Comparison of ENCODE assay signal across 8 cellular contexts in genomic region chr6:63571883-63572732, GRCh38. TPM values are rescaled to one million over a fixed set of nuclear protein-coding genes. Genes with fewer than 3 reads are reported as not detected.
A peak's percentile ranks its signal among the peaks of the same experiment; 100 is the strongest.
DNase-seq lines count a peak whose midpoint lies in the region; ATAC-seq and TF ChIP-seq lines count a peak whose summit lies in the region.

LOC128125822 (plus strand) TSS chr6:63572480.
PTP4A1 (plus strand) TSS chr6:63572480; CDS start chr6:63576881, 4,401 bp downstream.

- no peaks in the 10 kb centered on the region for H3K27me3 Mint-ChIP-seq in type B pancreatic cell

- peaks cover 6% of the 10 kb centered on the region for H3K9me3 Mint-ChIP-seq in type B pancreatic cell

- H3K36me3 Mint-ChIP-seq in type B pancreatic cell: peaks cover 21% of the 10 kb centered on the region

- WGBS in adipose tissue, 3 donors: 1% methylated on average over 61 to 77 of the region's 77 CpGs
- WGBS in heart left ventricle, 4 donors: 0 to 2% (median 1%) methylated on average over 26 to 77 of the region's 77 CpGs

- peaks cover 24% of the 10 kb centered on the region for H3K4me1 Mint-ChIP-seq in type B pancreatic cell (ENCODE audit: unreplicated experiment)

- ATAC-seq in HG02798 (IDR thresholded peaks at IDR 0.05; ENCODE audit: poor library complexity, unreplicated experiment) (peak; percentile 91), heart left ventricle (peak; percentile 96 to 98 (median 98))

- intact Hi-C loops in heart left ventricle (cut with DNase I): loop anchor here in 8 of 10 donors (1.0 to 10.0 kb wide), 8 partner anchors 63 to 220 kb away; partner anchors contain the start of gene PHF3 (in 8 of the 8)

- no peak for TF ChIP-seq CTCF in GM12875 (IDR thresholded peaks at IDR 0.05; ENCODE audit: borderline replicate concordance, insufficient read depth, low read depth, low read length)
- no peak for TF ChIP-seq CTCF in heart left ventricle (IDR thresholded peaks at IDR 0.05)
- TF ChIP-seq CTCF in type B pancreatic cell (conservative IDR thresholded peaks at IDR 0.05): no peak

- H3K27ac Mint-ChIP-seq in type B pancreatic cell: peak within 1 kb of the TSS; percentile 98

- DNase-seq in NCI-H1436 (lab: John Stamatoyannopoulos, UW): peak; percentile 96
- DNase-seq in T follicular helper cell (ENCODE audit: low read depth): peak; percentile 96
- peak; percentile 98 to 99 (median 98) for DNase-seq in heart left ventricle
- peak; percentile 97 for DNase-seq in pons (ENCODE audit: low spot score)
- peak; percentile 98 for DNase-seq in type B pancreatic cell (ENCODE audit: extremely low spot score, unreplicated experiment)

- peak within 1 kb of the TSS; percentile 97 for H3K4me3 Mint-ChIP-seq in type B pancreatic cell

- peak within 1 kb of the TSS; percentile 98 for H3K27ac ChIP-seq in adipose tissue (ENCODE audit: low read depth, low read length)
- H3K27ac ChIP-seq in heart left ventricle: peak within 1 kb of the TSS; percentile 96 to 100 (median 99)

- H3K4me3 ChIP-seq in GM12875 (ENCODE audit: low read depth, low read length): peak within 1 kb of the TSS; percentile 74
- peak within 1 kb of the TSS; percentile 76 to 96 (median 92) for H3K4me3 ChIP-seq in heart left ventricle

- peaks cover 0 to 37% (median 17%) of the 10 kb centered on the region in 12 donors for H3K4me1 ChIP-seq in heart left ventricle

- H3K9me3 ChIP-seq in heart left ventricle: peaks cover 0 to 7% (median 0%) of the 10 kb centered on the region in 12 donors

- H3K27me3 ChIP-seq in heart left ventricle: no peaks in the 10 kb centered on the region

- peaks cover 0 to 10% (median 8%) of the 10 kb centered on the region in 9 donors for H3K36me3 ChIP-seq in heart left ventricle

- TF ChIP-seq POLR2A in heart left ventricle (IDR thresholded peaks at IDR 0.05): peak; percentile 91 to 98

RNA-seq across cellular contexts. Expression of gene PTP4A1, which starts in this region (rescaled TPM):
- 10 to 100 TPM; 12.0 to 19.3 (median 17.4) TPM for polyA plus RNA-seq in adipose tissue
- total RNA-seq in heart left ventricle: 10 to 100 TPM; 22.2 to 73.5 (median 43.5) TPM
- polyA plus RNA-seq in heart left ventricle: 10 to 100 TPM in 1 of 2 donors, 1 to 10 TPM in 1; 6.3 to 23.8 TPM
- total RNA-seq in type B pancreatic cell (ENCODE audit: low replicate concordance): 85.6 and 133 TPM in 2 replicates

Comparison
In these comparisons a context has a peak if more than half of its experiments do, and no peak if none do; other contexts are left out.
1. Peak in every context shown above with its lines: DNase-seq, ATAC-seq, H3K4me3 ChIP-seq and H3K27ac ChIP-seq.